ENCODE assay signal across 25 cellular contexts in the genomic region with DNA sequence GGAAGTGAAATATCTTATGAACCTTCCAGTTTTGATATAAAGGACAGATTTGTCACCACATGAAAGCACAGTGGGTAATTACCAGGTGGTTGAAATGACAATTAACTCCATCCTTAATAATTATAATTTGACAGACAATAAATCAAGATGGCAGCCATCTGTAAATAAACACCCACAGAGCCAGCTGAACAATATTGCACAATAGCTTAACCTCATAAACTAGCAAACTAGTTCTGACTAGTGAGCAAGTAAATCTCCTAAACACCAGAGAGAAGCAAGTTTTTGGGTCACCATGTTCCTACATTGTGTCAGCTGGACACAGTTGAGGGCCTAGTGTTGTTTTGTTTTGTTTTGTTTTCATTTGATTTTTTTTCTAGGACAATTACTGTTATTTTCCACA.
DNase-seq lines count a peak whose midpoint lies in the region; ATAC-seq and TF ChIP-seq lines count a peak whose summit lies in the region.
"Had no signal": no experiment of that assay in that cellular context is flagged by ENCODE, and none has a peak within 500 bp of the region (broad histone marks: within the 10 kb centered on the region; RNA-seq: fewer than 3 reads in every experiment).

No MANE protein-coding gene starts in this region.

- no peak for DNase-seq in HCT116 (ENCODE audit: low read depth, low spot score)
- DNase-seq in NCI-H1105 (lab: John Stamatoyannopoulos, UW) = peak; percentile 79
- DNase-seq in NCI-H748 treated with DMSO at 0.1 percent for 48 hours (lab: John Stamatoyannopoulos, UW) = peak; percentile 76
- peak; percentile 24 for DNase-seq in myocyte (ENCODE audit: low read depth)
- no peak for DNase-seq in AML-193 (lab: John Stamatoyannopoulos, UW)
- DNase-seq in activated CD8-positive, alpha-beta memory T cell treated with anti-CD3 and anti-CD28 coated beads, Interleukin-2, amount 50 U/mL, for 48 hours = no peak
- no peak for DNase-seq in effector memory CD4-positive, alpha-beta T cell
- DNase-seq: activated CD4-positive, alpha-beta T cell treated with anti-CD3 and anti-CD28 coated beads for 1 hour; activated T-cell treated with anti-CD3 and anti-CD28 coated beads, Interleukin-2, amount 50 U/mL, for 24 hours; brain microvascular endothelial cell; effector CD8-positive, alpha-beta T cell; EL; islet precursor cell; left ventricle myocardium superior; MM.1S; natural killer cell; NCI-H187; retina; RPMI8226; stimulated activated CD4-positive, alpha-beta T cell treated with anti-CD3 and anti-CD28 coated beads, Interleukin-12 subunit alpha, Interleukin-12 subunit beta, amount 100 ng/mL, for 4 hours; stimulated activated CD4-positive, alpha-beta T cell treated with anti-CD3 and anti-CD28 coated beads, Interleukin-4, amount 100 ng/mL, for 24 hours; stimulated activated naive CD4-positive, alpha-beta T cell; testis had no signal

- RAD21 ChIA-PET in HCT116 (lab: Charles Lee; ENCODE audit: low non-redundant PET in 1 of 2, low total read pairs in 2 of 2, uncharacterized antibody in 2 of 2, unreplicated experiment in 2 of 2) = no interaction called here

- H3K27ac ChIP-seq in HCT116 (ENCODE audit: low read depth, low read length) = no peak overlapping the region
- H3K27ac ChIP-seq in effector memory CD4-positive, alpha-beta T cell (ENCODE audit: insufficient read depth, low read length, poor library complexity, severe bottlenecking) = no peak overlapping the region
- H3K27ac ChIP-seq: brain microvascular endothelial cell, C4-2B had no signal

- no peaks in the 10 kb centered on the region for H4K20me1 ChIP-seq in HCT116 (ENCODE audit: insufficient read depth)

- no peak overlapping the region for H3K4me3 ChIP-seq in HCT116 (replicated peaks in 1 of 2; ENCODE audit: low read depth in 1 of 2, low read length in 2 of 2)
- no peak overlapping the region for H3K4me3 ChIP-seq in effector memory CD4-positive, alpha-beta T cell (ENCODE audit: insufficient read depth, low read depth, low read length, poor library complexity, severe bottlenecking)
- H3K4me3 ChIP-seq: HAP-1, testis had no signal

- no peaks in the 10 kb centered on the region for H3K27me3 ChIP-seq in HCT116 (ENCODE audit: insufficient read depth, low read length)
- no peaks in the 10 kb centered on the region for H3K27me3 ChIP-seq in effector memory CD4-positive, alpha-beta T cell (replicated peaks; ENCODE audit: control insufficient read depth, insufficient read depth, low read length, poor library complexity, severe bottlenecking)
- H3K27me3 ChIP-seq: brain microvascular endothelial cell, testis had no signal

- H3K36me3 ChIP-seq in HCT116 (ENCODE audit: control insufficient read depth in 1 of 2, insufficient read depth in 2 of 2, low read length in 2 of 2) = no peaks in the 10 kb centered on the region
- H3K36me3 ChIP-seq in effector memory CD4-positive, alpha-beta T cell (ENCODE audit: control insufficient read depth, insufficient read depth, low read length) = no peaks in the 10 kb centered on the region
- H3K36me3 ChIP-seq: brain microvascular endothelial cell, HAP-1 had no signal

- TF ChIP-seq POLR2A in HCT116 (IDR thresholded peaks at IDR 0.05; ENCODE audit: borderline replicate concordance, extremely low read depth, insufficient read depth, insufficient read length) = no peak

- H3K79me2 ChIP-seq in HCT116 (ENCODE audit: insufficient read depth, low read length) = no peaks in the 10 kb centered on the region

- POLR2A ChIA-PET in HCT116 (lab: Charles Lee) = no interaction called here

- H3K4me2 ChIP-seq in HCT116 (ENCODE audit: low read length) = no peak overlapping the region

- H3K9ac ChIP-seq in HCT116 (ENCODE audit: low read length) = no peak overlapping the region

- TF ChIP-seq RAD21 in HCT116 (IDR thresholded peaks at IDR 0.05; ENCODE audit: low read depth) = no peak

- no peak overlapping the region for H2AFZ ChIP-seq in HCT116 (ENCODE audit: low read depth, low read length, poor library complexity, severe bottlenecking)

- BruUV-seq in HCT116 (replicated peaks; lab: Mats Ljungman, UMichigan) = no TSS peak

- H3K4me1 ChIP-seq in HCT116 (ENCODE audit: control insufficient read depth in 1 of 2, insufficient read depth in 2 of 2, low read length in 2 of 2) = no peaks in the 10 kb centered on the region
- no peaks in the 10 kb centered on the region for H3K4me1 ChIP-seq in effector memory CD4-positive, alpha-beta T cell (ENCODE audit: control insufficient read depth, insufficient read depth, low read length, poor library complexity, severe bottlenecking)
- H3K4me1 ChIP-seq: HAP-1, testis had no signal

- TF ChIP-seq CTCF in HCT116 (IDR thresholded peaks at IDR 0.05 in 2 of 3, conservative IDR thresholded peaks at IDR 0.05 in 1 of 3; ENCODE audit: borderline replicate concordance in 1 of 3, insufficient read depth in 1 of 3, low read depth in 2 of 3, low read length in 2 of 3) = no peak

- ATAC-seq in HCT116 = no peak
- ATAC-seq: left ventricle myocardium superior, natural killer cell had no signal

- no peaks in the 10 kb centered on the region for H3K9me2 ChIP-seq in HCT116 (ENCODE audit: insufficient read depth)

- intact Hi-C loops in HCT116 (cut with micrococcal nuclease) = no loop called here

- CTCF ChIA-PET in HCT116 (lab: Charles Lee) = no interaction called here

- no peaks in the 10 kb centered on the region for H3K9me3 ChIP-seq in HCT116 (ENCODE audit: control insufficient read depth in 1 of 2, insufficient read depth in 1 of 2, low read depth in 1 of 2, low read length in 2 of 2)
- H3K9me3 ChIP-seq in effector memory CD4-positive, alpha-beta T cell (ENCODE audit: control insufficient read depth, low read length) = no peaks in the 10 kb centered on the region
- H3K9me3 ChIP-seq: HAP-1, testis had no signal

TF ChIP-seq in HCT116, 20 proteins besides CTCF, POLR2A, EP300 and RAD21:
- TF ChIP-seq, protein P1, sequence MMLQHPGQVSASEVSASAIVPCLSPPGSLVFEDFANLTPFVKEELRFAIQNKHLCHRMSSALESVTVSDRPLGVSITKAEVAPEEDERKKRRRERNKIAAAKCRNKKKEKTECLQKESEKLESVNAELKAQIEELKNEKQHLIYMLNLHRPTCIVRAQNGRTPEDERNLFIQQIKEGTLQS (IDR thresholded peaks at IDR 0.05) = no peak
- TF ChIP-seq CEBPB (IDR thresholded peaks at IDR 0.05; ENCODE audit: low read depth) = peak; percentile 50; the same call in 1 of the 2 replicates
- no peak for TF ChIP-seq SRF (IDR thresholded peaks at IDR 0.05; ENCODE audit: low read depth)
- TF ChIP-seq EGR1 (IDR thresholded peaks at IDR 0.05; ENCODE audit: low read depth) = no peak
- no peak for TF ChIP-seq ELF1 (IDR thresholded peaks at IDR 0.05; ENCODE audit: borderline replicate concordance, low read depth)

Comparison
In these comparisons a context has a peak if more than half of its experiments do, and no peak if none do; other contexts are left out.
1. DNase-seq: peak in NCI-H1105 (single experiment), NCI-H748 treated with DMSO at 0.1 percent for 48 hours (single experiment) and myocyte (single experiment); none in HCT116 (single experiment), AML-193 (0 of 2), activated CD8-positive, alpha-beta memory T cell treated with anti-CD3 and anti-CD28 coated beads, Interleukin-2, amount 50 U/mL, for 48 hours (single experiment) and effector memory CD4-positive, alpha-beta T cell (0 of 3).